Comparison of ENCODE assay signal across 1 cellular context in the genomic region with DNA sequence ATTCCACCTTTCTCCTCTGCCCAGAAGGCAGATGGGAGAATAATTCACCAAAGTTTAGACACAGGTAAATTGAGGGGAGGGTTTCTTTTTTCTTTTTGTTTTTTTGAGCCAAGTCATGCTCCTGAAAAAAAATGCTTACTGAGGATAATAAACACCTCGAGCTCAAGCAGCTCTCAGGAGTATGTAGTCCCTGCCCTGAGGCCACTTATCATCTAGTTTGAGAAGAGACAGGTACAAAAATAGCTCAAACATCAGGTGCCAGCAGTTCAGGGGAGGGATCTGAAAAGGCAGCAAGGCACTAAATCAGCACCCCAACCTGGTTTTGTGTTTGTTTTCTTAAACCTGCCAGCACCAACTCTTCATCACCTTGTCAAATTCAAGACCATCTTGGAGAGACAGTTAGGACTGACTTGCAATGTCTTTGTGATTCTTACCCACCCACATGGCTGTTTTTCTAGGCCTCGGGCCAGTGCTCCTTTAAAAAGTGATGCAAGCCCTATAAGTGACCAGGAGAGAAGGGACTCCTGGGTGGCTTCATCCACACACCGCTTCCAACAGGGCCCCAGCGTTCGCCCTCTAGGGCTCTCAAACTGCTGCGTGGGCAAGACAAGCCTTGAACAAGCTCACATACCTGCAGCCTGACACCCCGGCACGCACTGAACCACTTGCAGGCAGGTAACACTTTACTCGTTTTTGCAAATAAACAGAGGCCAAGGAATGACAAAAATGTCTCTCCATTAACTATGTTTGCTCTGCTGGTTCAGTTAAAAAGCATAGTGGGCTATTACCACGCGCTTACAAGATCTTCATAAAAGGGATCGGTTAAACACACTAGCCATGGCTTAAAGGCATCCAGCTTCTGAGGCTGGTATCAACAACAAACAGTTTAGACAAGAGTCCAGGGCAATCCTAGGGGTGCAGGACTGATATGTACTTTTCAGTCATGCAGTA.
TF ChIP-seq lines count a peak whose summit lies in the region.

No MANE protein-coding gene starts in this region.

TF ChIP-seq in HepG2, 621 proteins besides CTCF, POLR2A, EP300 and RAD21 (continued from another document):
- TF ChIP-seq, protein P1, sequence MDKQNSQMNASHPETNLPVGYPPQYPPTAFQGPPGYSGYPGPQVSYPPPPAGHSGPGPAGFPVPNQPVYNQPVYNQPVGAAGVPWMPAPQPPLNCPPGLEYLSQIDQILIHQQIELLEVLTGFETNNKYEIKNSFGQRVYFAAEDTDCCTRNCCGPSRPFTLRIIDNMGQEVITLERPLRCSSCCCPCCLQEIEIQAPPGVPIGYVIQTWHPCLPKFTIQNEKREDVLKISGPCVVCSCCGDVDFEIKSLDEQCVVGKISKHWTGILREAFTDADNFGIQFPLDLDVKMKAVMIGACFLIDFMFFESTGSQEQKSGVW (CRISPR knock-in tag; IDR thresholded peaks at IDR 0.05; ENCODE audit: borderline replicate concordance): 0 out of 2 replicates have a peak, but pooled peaks have one; percentile 39
- TF ChIP-seq, protein P2, sequence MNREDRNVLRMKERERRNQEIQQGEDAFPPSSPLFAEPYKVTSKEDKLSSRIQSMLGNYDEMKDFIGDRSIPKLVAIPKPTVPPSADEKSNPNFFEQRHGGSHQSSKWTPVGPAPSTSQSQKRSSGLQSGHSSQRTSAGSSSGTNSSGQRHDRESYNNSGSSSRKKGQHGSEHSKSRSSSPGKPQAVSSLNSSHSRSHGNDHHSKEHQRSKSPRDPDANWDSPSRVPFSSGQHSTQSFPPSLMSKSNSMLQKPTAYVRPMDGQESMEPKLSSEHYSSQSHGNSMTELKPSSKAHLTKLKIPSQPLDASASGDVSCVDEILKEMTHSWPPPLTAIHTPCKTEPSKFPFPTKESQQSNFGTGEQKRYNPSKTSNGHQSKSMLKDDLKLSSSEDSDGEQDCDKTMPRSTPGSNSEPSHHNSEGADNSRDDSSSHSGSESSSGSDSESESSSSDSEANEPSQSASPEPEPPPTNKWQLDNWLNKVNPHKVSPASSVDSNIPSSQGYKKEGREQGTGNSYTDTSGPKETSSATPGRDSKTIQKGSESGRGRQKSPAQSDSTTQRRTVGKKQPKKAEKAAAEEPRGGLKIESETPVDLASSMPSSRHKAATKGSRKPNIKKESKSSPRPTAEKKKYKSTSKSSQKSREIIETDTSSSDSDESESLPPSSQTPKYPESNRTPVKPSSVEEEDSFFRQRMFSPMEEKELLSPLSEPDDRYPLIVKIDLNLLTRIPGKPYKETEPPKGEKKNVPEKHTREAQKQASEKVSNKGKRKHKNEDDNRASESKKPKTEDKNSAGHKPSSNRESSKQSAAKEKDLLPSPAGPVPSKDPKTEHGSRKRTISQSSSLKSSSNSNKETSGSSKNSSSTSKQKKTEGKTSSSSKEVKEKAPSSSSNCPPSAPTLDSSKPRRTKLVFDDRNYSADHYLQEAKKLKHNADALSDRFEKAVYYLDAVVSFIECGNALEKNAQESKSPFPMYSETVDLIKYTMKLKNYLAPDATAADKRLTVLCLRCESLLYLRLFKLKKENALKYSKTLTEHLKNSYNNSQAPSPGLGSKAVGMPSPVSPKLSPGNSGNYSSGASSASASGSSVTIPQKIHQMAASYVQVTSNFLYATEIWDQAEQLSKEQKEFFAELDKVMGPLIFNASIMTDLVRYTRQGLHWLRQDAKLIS (CRISPR knock-in tag; IDR thresholded peaks at IDR 0.05): 0 out of 2 replicates have a peak, but pooled peaks have one; percentile 28
- TF ChIP-seq GTF2F1 (IDR thresholded peaks at IDR 0.05; ENCODE audit: low read length) (no peak), FOXC1 (CRISPR knock-in tag; IDR thresholded peaks at IDR 0.05; ENCODE audit: borderline replicate concordance) (no peak), POLR2AphosphoS2 (IDR thresholded peaks at IDR 0.05; ENCODE audit: low read depth, low read length) (peak; percentile 44; the same call in 1 of the 2 replicates), ELF4 (CRISPR knock-in tag; IDR thresholded peaks at IDR 0.05; ENCODE audit: borderline replicate concordance) (no peak), ZNF12 (CRISPR knock-in tag; IDR thresholded peaks at IDR 0.05) (no peak), ZMYM4 (CRISPR knock-in tag; IDR thresholded peaks at IDR 0.05) (0 out of 2 replicates have a peak, but pooled peaks have one; percentile 29), HOXD1 (CRISPR knock-in tag; IDR thresholded peaks at IDR 0.05) (no peak), ZNF367 (CRISPR knock-in tag; IDR thresholded peaks at IDR 0.05; ENCODE audit: borderline replicate concordance) (no peak), ZNF317 (CRISPR knock-in tag; IDR thresholded peaks at IDR 0.05) (no peak), TMF1 (CRISPR knock-in tag; IDR thresholded peaks at IDR 0.05; ENCODE audit: low read depth) (no peak), JUN (CRISPR knock-in tag; IDR thresholded peaks at IDR 0.05) (no peak), ZNF547 (CRISPR knock-in tag; IDR thresholded peaks at IDR 0.05) (no peak), NCOA2 (CRISPR knock-in tag; IDR thresholded peaks at IDR 0.05) (0 out of 2 replicates have a peak, but pooled peaks have one; percentile 0), ZNF431 (CRISPR knock-in tag; IDR thresholded peaks at IDR 0.05; ENCODE audit: borderline replicate concordance, low read depth) (0 out of 2 replicates have a peak, but pooled peaks have one; percentile 37), ZNF678 (CRISPR knock-in tag; IDR thresholded peaks at IDR 0.05) (no peak), KDM2A (CRISPR knock-in tag; IDR thresholded peaks at IDR 0.05; ENCODE audit: borderline replicate concordance, low read depth) (peak; percentile 35; the same call in 1 of the 2 replicates)
- TF ChIP-seq, protein P3, sequence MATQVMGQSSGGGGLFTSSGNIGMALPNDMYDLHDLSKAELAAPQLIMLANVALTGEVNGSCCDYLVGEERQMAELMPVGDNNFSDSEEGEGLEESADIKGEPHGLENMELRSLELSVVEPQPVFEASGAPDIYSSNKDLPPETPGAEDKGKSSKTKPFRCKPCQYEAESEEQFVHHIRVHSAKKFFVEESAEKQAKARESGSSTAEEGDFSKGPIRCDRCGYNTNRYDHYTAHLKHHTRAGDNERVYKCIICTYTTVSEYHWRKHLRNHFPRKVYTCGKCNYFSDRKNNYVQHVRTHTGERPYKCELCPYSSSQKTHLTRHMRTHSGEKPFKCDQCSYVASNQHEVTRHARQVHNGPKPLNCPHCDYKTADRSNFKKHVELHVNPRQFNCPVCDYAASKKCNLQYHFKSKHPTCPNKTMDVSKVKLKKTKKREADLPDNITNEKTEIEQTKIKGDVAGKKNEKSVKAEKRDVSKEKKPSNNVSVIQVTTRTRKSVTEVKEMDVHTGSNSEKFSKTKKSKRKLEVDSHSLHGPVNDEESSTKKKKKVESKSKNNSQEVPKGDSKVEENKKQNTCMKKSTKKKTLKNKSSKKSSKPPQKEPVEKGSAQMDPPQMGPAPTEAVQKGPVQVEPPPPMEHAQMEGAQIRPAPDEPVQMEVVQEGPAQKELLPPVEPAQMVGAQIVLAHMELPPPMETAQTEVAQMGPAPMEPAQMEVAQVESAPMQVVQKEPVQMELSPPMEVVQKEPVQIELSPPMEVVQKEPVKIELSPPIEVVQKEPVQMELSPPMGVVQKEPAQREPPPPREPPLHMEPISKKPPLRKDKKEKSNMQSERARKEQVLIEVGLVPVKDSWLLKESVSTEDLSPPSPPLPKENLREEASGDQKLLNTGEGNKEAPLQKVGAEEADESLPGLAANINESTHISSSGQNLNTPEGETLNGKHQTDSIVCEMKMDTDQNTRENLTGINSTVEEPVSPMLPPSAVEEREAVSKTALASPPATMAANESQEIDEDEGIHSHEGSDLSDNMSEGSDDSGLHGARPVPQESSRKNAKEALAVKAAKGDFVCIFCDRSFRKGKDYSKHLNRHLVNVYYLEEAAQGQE (IDR thresholded peaks at IDR 0.05; ENCODE audit: borderline replicate concordance in 1 of 2, low read depth in 1 of 2, low read length in 2 of 2): no peak
TF ChIP-seq in HepG2: peak in this region for 15.
